ENCODE assay signal across 1 cellular context in genomic region chr18:26757263-26758019, GRCh38.
TF ChIP-seq lines count a peak whose summit lies in the region.

No MANE protein-coding gene starts in this region.

TF ChIP-seq in GM12878, 131 proteins besides CTCF, POLR2A, EP300 and RAD21 (continued from another document):
- TF ChIP-seq BCLAF1 (IDR thresholded peaks at IDR 0.05) (no peak), MTA3 (IDR thresholded peaks at IDR 0.05; ENCODE audit: borderline replicate concordance, low read length) (no peak), MAX (IDR thresholded peaks at IDR 0.05; ENCODE audit: low read depth, low read length) (no peak), KAT2A (conservative IDR thresholded peaks at IDR 0.05; ENCODE audit: control insufficient read depth, low read depth, low read length) (no peak), FOXK2 (IDR thresholded peaks at IDR 0.05) (no peak), HCFC1 (IDR thresholded peaks at IDR 0.05; ENCODE audit: low read length) (no peak)
